21 cellular contexts compared by ENCODE assay signal in genomic region chr14:59829941-59830734, GRCh38. TPM values are rescaled to one million over a fixed set of nuclear protein-coding genes. Genes with fewer than 3 reads are reported as not detected.
DNase-seq lines count a peak whose midpoint lies in the region; ATAC-seq, FAIRE-seq and TF ChIP-seq lines count a peak whose summit lies in the region.
"Had no signal": no experiment of that assay in that cellular context is flagged by ENCODE, and none has a peak within 500 bp of the region (broad histone marks: within the 10 kb centered on the region; RNA-seq: fewer than 3 reads in every experiment).

No MANE protein-coding gene starts in this region.

- POLR2A ChIA-PET in endothelial cell of umbilical vein (lab: Charles Lee): no interaction called here

- H3K4me3 ChIP-seq in endothelial cell of umbilical vein (replicated peaks in 1 of 3; ENCODE audit: insufficient read depth in 1 of 3, low read depth in 1 of 3, low read length in 3 of 3) (no peak overlapping the region), uterus (no peak overlapping the region)
- H3K4me3 ChIP-seq: gastroesophageal sphincter, lung had no signal

- H3K4me1 Mint-ChIP-seq in activated CD8-positive, alpha-beta memory T cell treated with anti-CD3 and anti-CD28 coated beads, Interleukin-2, amount 10 ng/mL, durations not matched to agents 7 days and 5 days: no peaks in the 10 kb centered on the region
- H3K4me1 Mint-ChIP-seq: activated naive CD8-positive, alpha-beta T cell treated with anti-CD3 and anti-CD28 coated beads, Interleukin-2, amount 10 ng/mL, durations not matched to agents 7 days and 5 days; IgD-negative memory B cell; immature natural killer cell had no signal

- no peaks in the 10 kb centered on the region for H3K79me2 ChIP-seq in endothelial cell of umbilical vein (ENCODE audit: control insufficient read depth, insufficient read depth, low read length)

- no peaks in the 10 kb centered on the region for H3K9me1 ChIP-seq in endothelial cell of umbilical vein (replicated peaks; ENCODE audit: control insufficient read depth, extremely low read depth, insufficient read depth, low read length)

- H3K27ac ChIP-seq in endothelial cell of umbilical vein (ENCODE audit: insufficient read depth, low read depth, low read length) (no peak overlapping the region), uterus (no peak overlapping the region)
- H3K27ac ChIP-seq: gastroesophageal sphincter had no signal

- no peak for FAIRE-seq in endothelial cell of umbilical vein (lab: Jason Lieb, UNC)

- no TSS peak for BruUV-seq in endothelial cell of umbilical vein (replicated peaks; lab: Mats Ljungman, UMichigan)

- H3K4me3 Mint-ChIP-seq in activated CD8-positive, alpha-beta memory T cell treated with anti-CD3 and anti-CD28 coated beads, Interleukin-2, amount 10 ng/mL, durations not matched to agents 7 days and 5 days: no peak overlapping the region
- H3K4me3 Mint-ChIP-seq: activated naive CD8-positive, alpha-beta T cell treated with anti-CD3 and anti-CD28 coated beads, Interleukin-2, amount 10 ng/mL, durations not matched to agents 7 days and 5 days; activated T-cell treated with anti-CD3 and anti-CD28 coated beads, Interleukin-2, amount 50 U/mL, for 4 hours; IgD-negative memory B cell; immature natural killer cell; nephron had no signal

- H3K27me3 ChIP-seq in endothelial cell of umbilical vein (ENCODE audit: control insufficient read depth in 2 of 2, insufficient read depth in 2 of 2, low read length in 2 of 2) (no peaks in the 10 kb centered on the region), uterus (no peaks in the 10 kb centered on the region)
- H3K27me3 ChIP-seq: BE2C, gastroesophageal sphincter had no signal

- H2AFZ ChIP-seq in endothelial cell of umbilical vein (ENCODE audit: low read depth, low read length): no peak overlapping the region

- H3K9ac ChIP-seq in endothelial cell of umbilical vein (replicated peaks; ENCODE audit: extremely low read depth, insufficient read depth, low read length): no peak overlapping the region

- dilution Hi-C loops in endothelial cell of umbilical vein (cut with MboI; ENCODE audit: extremely low pct_ligation_motif_present, low sequenced_read_pairs): no loop called here

- H3K9me3 ChIP-seq in endothelial cell of umbilical vein (replicated peaks; ENCODE audit: control insufficient read depth, insufficient read depth, low read length) (no peaks in the 10 kb centered on the region), uterus (no peaks in the 10 kb centered on the region)
- H3K9me3 ChIP-seq: BE2C, gastroesophageal sphincter had no signal

- no peaks in the 10 kb centered on the region for H4K20me1 ChIP-seq in endothelial cell of umbilical vein (replicated peaks; ENCODE audit: control insufficient read depth, extremely low read depth, insufficient read depth, low read length)

- intact Hi-C loops in endothelial cell of umbilical vein (cut with micrococcal nuclease): no loop called here
- intact Hi-C loops in uterus (cut with DNase I; ENCODE audit: low total_unique reads): no loop called here

- no peaks in the 10 kb centered on the region for H3K9me3 Mint-ChIP-seq in activated CD8-positive, alpha-beta memory T cell treated with anti-CD3 and anti-CD28 coated beads, Interleukin-2, amount 10 ng/mL, durations not matched to agents 7 days and 5 days (ENCODE audit: low read depth)
- H3K9me3 Mint-ChIP-seq: activated naive CD8-positive, alpha-beta T cell treated with anti-CD3 and anti-CD28 coated beads, Interleukin-2, amount 10 ng/mL, durations not matched to agents 7 days and 5 days; activated T-cell treated with anti-CD3 and anti-CD28 coated beads, Interleukin-2, amount 50 U/mL, for 4 hours; IgD-negative memory B cell; immature natural killer cell; nephron had no signal

- H3K36me3 Mint-ChIP-seq in activated CD8-positive, alpha-beta memory T cell treated with anti-CD3 and anti-CD28 coated beads, Interleukin-2, amount 10 ng/mL, durations not matched to agents 7 days and 5 days: no peaks in the 10 kb centered on the region
- H3K36me3 Mint-ChIP-seq: activated naive CD8-positive, alpha-beta T cell treated with anti-CD3 and anti-CD28 coated beads, Interleukin-2, amount 10 ng/mL, durations not matched to agents 7 days and 5 days; IgD-negative memory B cell; immature natural killer cell had no signal

- peak; percentile 27 for DNase-seq in H4 (ENCODE audit: low spot score)
- DNase-seq in RKO (ENCODE audit: low spot score): peak; percentile 6
- peak; percentile 3 for DNase-seq in endothelial cell of umbilical vein (ENCODE audit: low read depth, low spot score)
- peak; percentile 19 for DNase-seq in pulmonary artery endothelial cell (ENCODE audit: low read depth, low spot score)
- no peak for DNase-seq in G401 (ENCODE audit: low spot score)
- no peak for DNase-seq in AG20443 (ENCODE audit: low spot score)
- DNase-seq in uterus: no peak
- DNase-seq in activated CD8-positive, alpha-beta memory T cell treated with anti-CD3 and anti-CD28 coated beads, Interleukin-2, amount 10 ng/mL, durations not matched to agents 7 days and 5 days: no peak
- DNase-seq: activated CD4-positive, alpha-beta T cell treated with anti-CD3 and anti-CD28 coated beads, Interleukin-2, amount 50 U/mL, for 4 hours; activated naive CD8-positive, alpha-beta T cell treated with anti-CD3 and anti-CD28 coated beads, Interleukin-2, amount 10 ng/mL, durations not matched to agents 7 days and 5 days; activated T-cell treated with anti-CD3 and anti-CD28 coated beads, Interleukin-2, amount 50 U/mL, for 4 hours; BE2C; cerebellar nuclear complex; DMS79; immature natural killer cell; NCI-H69 had no signal

- H3K4me2 ChIP-seq in endothelial cell of umbilical vein (ENCODE audit: insufficient read depth, low read length): no peak overlapping the region

- peaks cover 3% of the 10 kb centered on the region for H3K4me1 ChIP-seq in endothelial cell of umbilical vein (ENCODE audit: control insufficient read depth, extremely low read depth, insufficient read depth, low read length)
- no peaks in the 10 kb centered on the region for H3K4me1 ChIP-seq in uterus
- H3K4me1 ChIP-seq: BE2C, gastroesophageal sphincter had no signal

- in situ Hi-C loops in G401 (cut with HindIII; ENCODE audit: low sequenced_read_pairs): no loop called here

- no peak overlapping the region for H3K27ac Mint-ChIP-seq in activated CD8-positive, alpha-beta memory T cell treated with anti-CD3 and anti-CD28 coated beads, Interleukin-2, amount 10 ng/mL, durations not matched to agents 7 days and 5 days
- H3K27ac Mint-ChIP-seq: activated naive CD8-positive, alpha-beta T cell treated with anti-CD3 and anti-CD28 coated beads, Interleukin-2, amount 10 ng/mL, durations not matched to agents 7 days and 5 days; IgD-negative memory B cell; immature natural killer cell; nephron had no signal

- TF ChIP-seq POLR2A in endothelial cell of umbilical vein (IDR thresholded peaks at IDR 0.05; ENCODE audit: low read depth, low read length) (no peak), uterus (IDR thresholded peaks at IDR 0.05) (no peak)

- H3K27me3 Mint-ChIP-seq in activated CD8-positive, alpha-beta memory T cell treated with anti-CD3 and anti-CD28 coated beads, Interleukin-2, amount 10 ng/mL, durations not matched to agents 7 days and 5 days: peaks cover 18% of the 10 kb centered on the region

- no peaks in the 10 kb centered on the region for H3K36me3 ChIP-seq in endothelial cell of umbilical vein (ENCODE audit: control insufficient read depth in 2 of 2, extremely low read depth in 1 of 2, insufficient read depth in 2 of 2, low read length in 2 of 2)
- no peaks in the 10 kb centered on the region for H3K36me3 ChIP-seq in uterus
- H3K36me3 ChIP-seq: BE2C, gastroesophageal sphincter had no signal

- no peak for ATAC-seq in activated CD8-positive, alpha-beta memory T cell treated with anti-CD3 and anti-CD28 coated beads, Interleukin-2, amount 10 ng/mL, durations not matched to agents 7 days and 5 days
- ATAC-seq: activated T-cell treated with anti-CD3 and anti-CD28 coated beads, Interleukin-2, amount 50 U/mL, for 4 hours; gastroesophageal sphincter had no signal

- CTCF ChIA-PET in endothelial cell of umbilical vein (lab: Charles Lee): interaction anchor here (1.3 kb wide), 1 partner anchor 67 kb away, joined by 3 read pairs; no protein-coding TSS in a partner anchor
- CTCF ChIA-PET in activated CD8-positive, alpha-beta memory T cell treated with anti-CD3 and anti-CD28 coated beads, Interleukin-2, amount 10 ng/mL, durations not matched to agents 7 days and 5 days (lab: Charles Lee): no interaction called here

- TF ChIP-seq CTCF in endothelial cell of umbilical vein (IDR thresholded peaks at IDR 0.05; ENCODE audit: extremely low read depth in 1 of 2, insufficient read depth in 1 of 2, low read depth in 1 of 2, low read length in 2 of 2): no peak
- TF ChIP-seq CTCF in uterus (IDR thresholded peaks at IDR 0.05): no peak

TF ChIP-seq in endothelial cell of umbilical vein, 7 proteins besides CTCF, POLR2A, EP300 and RAD21 (continues in another document):
- TF ChIP-seq EZH2 (IDR thresholded peaks at IDR 0.05; ENCODE audit: borderline replicate concordance, low read depth, low read length, severe bottlenecking) (no peak), MYC (IDR thresholded peaks at IDR 0.05; ENCODE audit: low read depth, low read length) (no peak), GATA2 (IDR thresholded peaks at IDR 0.05; ENCODE audit: insufficient read depth, insufficient read length, low read depth, low read length) (no peak), MAX (IDR thresholded peaks at IDR 0.05; ENCODE audit: insufficient read depth, insufficient read length) (no peak), JUN (IDR thresholded peaks at IDR 0.05; ENCODE audit: borderline replicate concordance, insufficient read depth, insufficient read length, low read depth) (no peak)

RNA-seq across cellular contexts. Expression of gene RTN1, which starts 40.4 kb away (rescaled TPM):
- total RNA-seq in H4 (2014; rRNA removed; shearing (Covaris generic)): 5.4 and 6.5 TPM in 2 replicates
- 0.29 TPM in 1 of 2 replicates, not detected in the other for total RNA-seq in endothelial cell of umbilical vein
- polyA plus RNA-seq in endothelial cell of umbilical vein: 0.10 and 0.11 TPM in 2 replicates
- 0.07 and 0.08 TPM in 2 replicates for polyA plus RNA-seq in endothelial cell of umbilical vein (2011; cell fraction: cytosol; rRNA removed)
- polyA plus RNA-seq in endothelial cell of umbilical vein (2011; cell fraction: nucleus; rRNA removed): 0.13 and 0.17 TPM in 2 replicates
- polyA plus RNA-seq in endothelial cell of umbilical vein (2012): 0.08 TPM in 1 of 2 replicates, not detected in the other
- polyA minus RNA-seq in endothelial cell of umbilical vein: 0.10 TPM in 1 of 2 replicates, not detected in the other
- not detected for polyA minus RNA-seq in endothelial cell of umbilical vein (2011; cell fraction: cytosol; rRNA and poly(A)+ RNA removed)
- 0.24 TPM in 1 of 2 replicates, not detected in the other for polyA minus RNA-seq in endothelial cell of umbilical vein (2011; cell fraction: nucleus; rRNA and poly(A)+ RNA removed)
- 0.78 and 1.5 TPM in 2 replicates for total RNA-seq in pulmonary artery endothelial cell
- total RNA-seq in G401 (2014; rRNA removed; shearing (Covaris generic)): not detected in 2 replicates
- 10 to 100 TPM in 2 of 4 donors, 1 to 10 TPM in 1, under 1 TPM in 1; 0.26 to 14.4 (median 7.5) TPM for total RNA-seq in uterus
- total RNA-seq in activated CD8-positive, alpha-beta memory T cell treated with anti-CD3 and anti-CD28 coated beads, Interleukin-2, amount 10 ng/mL, durations not matched to agents 7 days and 5 days: not detected
- total RNA-seq: activated naive CD8-positive, alpha-beta T cell treated with anti-CD3 and anti-CD28 coated beads, Interleukin-2, amount 10 ng/mL, durations not matched to agents 7 days and 5 days; activated T-cell treated with anti-CD3 and anti-CD28 coated beads, Interleukin-2, amount 50 U/mL, for 4 hours; RPMI7951 had no signal

Comparison
In these comparisons a context has a peak if more than half of its experiments do, and no peak if none do; other contexts are left out.
1. DNase-seq: peak in H4 (single experiment), RKO (single experiment), endothelial cell of umbilical vein (single experiment) and pulmonary artery endothelial cell (single experiment); none in G401 (single experiment), AG20443 (single experiment), uterus (0 of 2) and activated CD8-positive, alpha-beta memory T cell treated with anti-CD3 and anti-CD28 coated beads, Interleukin-2, amount 10 ng/mL, durations not matched to agents 7 days and 5 days (single experiment).